ENCODE assay signal across 25 cellular contexts in the genomic region with DNA sequence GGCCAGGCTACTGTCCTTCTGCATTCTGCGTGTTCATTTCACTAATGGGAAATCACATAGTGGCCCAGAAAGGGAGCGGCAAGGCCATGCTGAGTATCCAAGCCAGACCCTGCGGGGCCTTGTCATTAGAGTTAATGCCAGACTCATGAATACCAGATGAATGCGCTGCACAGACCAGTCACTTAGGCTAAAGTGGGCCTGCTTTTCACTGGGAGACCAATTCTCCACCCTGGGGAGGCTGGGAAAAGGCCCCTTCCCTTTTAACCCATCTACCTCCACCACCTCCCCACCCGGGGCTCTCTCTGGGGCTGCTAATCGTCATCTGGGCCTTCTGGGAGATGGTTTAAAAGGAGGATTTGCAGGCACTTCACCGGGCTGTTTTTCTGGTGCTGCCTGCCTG. TPM values are rescaled to one million over a fixed set of nuclear protein-coding genes. Genes with fewer than 3 reads are reported as not detected.
"Had no signal": no experiment of that assay in that cellular context is flagged by ENCODE, and none has a peak within 500 bp of the region (broad histone marks: within the 10 kb centered on the region; RNA-seq: fewer than 3 reads in every experiment).

No MANE protein-coding gene starts in this region.

- H3K27me3 Mint-ChIP-seq: activated CD8-positive, alpha-beta memory T cell treated with anti-CD3 and anti-CD28 coated beads, Interleukin-2, amount 10 ng/mL, durations not matched to agents 7 days and 5 days had no signal

- H3K4me1 Mint-ChIP-seq: activated CD8-positive, alpha-beta memory T cell treated with anti-CD3 and anti-CD28 coated beads, Interleukin-2, amount 10 ng/mL, durations not matched to agents 7 days and 5 days; activated naive CD8-positive, alpha-beta T cell treated with anti-CD3 and anti-CD28 coated beads, Interleukin-2, amount 50 U/mL, for 24 hours had no signal

- FAIRE-seq: astrocyte, K562 had no signal

- H3K4me3 Mint-ChIP-seq: activated CD8-positive, alpha-beta memory T cell treated with anti-CD3 and anti-CD28 coated beads, Interleukin-2, amount 10 ng/mL, durations not matched to agents 7 days and 5 days; activated CD8-positive, alpha-beta T cell treated with anti-CD3 and anti-CD28 coated beads, Interleukin-2, amount 10 ng/mL, durations not matched to agents 7 days and 5 days; activated naive CD8-positive, alpha-beta T cell treated with anti-CD3 and anti-CD28 coated beads, Interleukin-2, amount 50 U/mL, for 24 hours; activated T-cell treated with anti-CD3 and anti-CD28 coated beads, Interleukin-2, amount 50 U/mL, for 24 hours; T-helper 1 cell treated with Interleukin-12 subunit alpha and Interleukin-12 subunit beta and Interleukin-4 antibody, amounts not matched to agents 30 μg/mL and 1 μg/mL, for 36 hours had no signal

- H3K36me3 Mint-ChIP-seq: activated CD8-positive, alpha-beta memory T cell treated with anti-CD3 and anti-CD28 coated beads, Interleukin-2, amount 10 ng/mL, durations not matched to agents 7 days and 5 days; activated naive CD4-positive, alpha-beta T cell treated with anti-CD3 and anti-CD28 coated beads, Interleukin-2, amount 50 U/mL, for 72 hours had no signal

- DNase-seq: activated CD4-positive, alpha-beta T cell treated with anti-CD3 and anti-CD28 coated beads for 48 hours; activated CD4-positive, alpha-beta T cell treated with anti-CD3 and anti-CD28 coated beads, Interleukin-2, amount 50 U/mL, for 4 hours; activated CD8-positive, alpha-beta memory T cell treated with anti-CD3 and anti-CD28 coated beads, Interleukin-2, amount 10 ng/mL, durations not matched to agents 7 days and 5 days; activated CD8-positive, alpha-beta T cell treated with anti-CD3 and anti-CD28 coated beads, Interleukin-2, amount 10 ng/mL, durations not matched to agents 7 days and 5 days; activated effector memory CD4-positive, alpha-beta T cell treated with anti-CD3 and anti-CD28 coated beads, Interleukin-2, amount 50 U/mL, for 16 hours; activated naive CD4-positive, alpha-beta T cell treated with Interleukin-2 at 50 U/mL for 16 hours; activated naive CD8-positive, alpha-beta T cell treated with anti-CD3 and anti-CD28 coated beads, Interleukin-2, amount 50 U/mL, for 24 hours; activated T-cell treated with anti-CD3 and anti-CD28 coated beads, Interleukin-2, amount 50 U/mL, for 24 hours; amniotic stem cell; brain microvascular endothelial cell; cerebellar nuclear complex; Karpas-422; MM.1S; NCI-H1105; NCI-H1436; NCI-H1694 treated with DMSO at 0.1 percent for 48 hours; NCI-H2171; NCI-H510A treated with DMSO at 0.1 percent for 48 hours; NCI-H748 treated with DMSO at 0.1 percent for 48 hours; OCI-M1; RPMI8226 had no signal

- H3K27ac Mint-ChIP-seq: activated CD8-positive, alpha-beta memory T cell treated with anti-CD3 and anti-CD28 coated beads, Interleukin-2, amount 10 ng/mL, durations not matched to agents 7 days and 5 days; activated CD8-positive, alpha-beta T cell treated with anti-CD3 and anti-CD28 coated beads, Interleukin-2, amount 10 ng/mL, durations not matched to agents 7 days and 5 days; activated naive CD4-positive, alpha-beta T cell treated with anti-CD3 and anti-CD28 coated beads, Interleukin-2, amount 50 U/mL, for 72 hours; activated naive CD8-positive, alpha-beta T cell treated with anti-CD3 and anti-CD28 coated beads, Interleukin-2, amount 50 U/mL, for 24 hours; activated T-cell treated with anti-CD3 and anti-CD28 coated beads, Interleukin-2, amount 50 U/mL, for 24 hours; T-helper 1 cell treated with Interleukin-12 subunit alpha and Interleukin-12 subunit beta and Interleukin-4 antibody, amounts not matched to agents 30 μg/mL and 1 μg/mL, for 36 hours had no signal

- H3K9me3 Mint-ChIP-seq: activated naive CD4-positive, alpha-beta T cell treated with anti-CD3 and anti-CD28 coated beads, Interleukin-2, amount 50 U/mL, for 72 hours; activated naive CD8-positive, alpha-beta T cell treated with anti-CD3 and anti-CD28 coated beads, Interleukin-2, amount 50 U/mL, for 24 hours; activated T-cell treated with anti-CD3 and anti-CD28 coated beads, Interleukin-2, amount 50 U/mL, for 24 hours; T-helper 1 cell treated with Interleukin-12 subunit alpha and Interleukin-12 subunit beta and Interleukin-4 antibody, amounts not matched to agents 30 μg/mL and 1 μg/mL, for 36 hours had no signal

RNA-seq across cellular contexts. Expression of a gene that starts 17.1 kb away (rescaled TPM):
- total RNA-seq: activated CD8-positive, alpha-beta memory T cell treated with anti-CD3 and anti-CD28 coated beads, Interleukin-2, amount 10 ng/mL, durations not matched to agents 7 days and 5 days; activated CD8-positive, alpha-beta T cell treated with anti-CD3 and anti-CD28 coated beads, Interleukin-2, amount 10 ng/mL, durations not matched to agents 7 days and 5 days; activated naive CD4-positive, alpha-beta T cell treated with anti-CD3 and anti-CD28 coated beads, Interleukin-2, amount 50 U/mL, for 72 hours; K562 had no signal
- polyA plus RNA-seq: K562 had no signal
